Comparison of ENCODE assay signal across 15 cellular contexts in the genomic region with DNA sequence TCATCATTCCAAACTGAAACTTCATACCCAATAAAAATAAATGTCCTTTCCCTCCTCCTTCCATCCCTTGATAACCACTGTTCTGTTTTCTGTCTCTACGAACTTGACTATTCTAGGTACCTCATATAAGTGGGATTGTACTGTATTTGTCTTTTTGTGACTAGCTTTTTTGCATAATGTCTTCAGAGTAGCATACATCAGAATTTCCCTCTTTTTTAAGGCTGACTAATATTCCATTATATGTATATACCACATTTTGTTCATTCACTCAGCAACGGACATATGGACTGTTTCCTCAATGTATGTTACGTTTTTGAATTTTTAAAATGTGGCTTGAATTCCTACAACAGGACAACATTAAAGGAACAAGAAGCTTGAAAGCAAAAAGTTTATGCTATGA. TPM values are rescaled to one million over a fixed set of nuclear protein-coding genes. Genes with fewer than 3 reads are reported as not detected.
DNase-seq lines count a peak whose midpoint lies in the region; TF ChIP-seq lines count a peak whose summit lies in the region.
"Had no signal": no experiment of that assay in that cellular context is flagged by ENCODE, and none has a peak within 500 bp of the region (broad histone marks: within the 10 kb centered on the region; RNA-seq: fewer than 3 reads in every experiment).

No MANE protein-coding gene starts in this region.

- no peak overlapping the region for H2AK5ac ChIP-seq in mesenchymal stem cell (ENCODE audit: low read length, severe bottlenecking)

- POLR2A ChIA-PET in MCF 10A (lab: Yijun Ruan, JAX): interaction anchor here (0.6 to 3.6 kb wide), 8 partner anchors 10 to 485 kb away, joined by 3 to 63 read pairs (median 3); a partner anchor contains a TSS
- POLR2A ChIA-PET in activated CD4-positive, alpha-beta memory T cell treated with anti-CD3 and anti-CD28 coated beads, Interleukin-2, amount 10 ng/mL, durations not matched to agents 7 days and 5 days (lab: Charles Lee): interaction anchor here (1.2 kb wide), 1 partner anchor 75 kb away, joined by 3 read pairs; no protein-coding TSS in a partner anchor

- no peak overlapping the region for H3K4ac ChIP-seq in mesenchymal stem cell (ENCODE audit: low read depth in 1 of 2, low read length in 2 of 2)

- H3K36me3 Mint-ChIP-seq in MCF 10A (ENCODE audit: insufficient read depth, unreplicated experiment): peaks cover 34% of the 10 kb centered on the region
- peaks cover 18% of the 10 kb centered on the region for H3K36me3 Mint-ChIP-seq in activated CD4-positive, alpha-beta memory T cell treated with anti-CD3 and anti-CD28 coated beads, Interleukin-2, amount 10 ng/mL, durations not matched to agents 7 days and 5 days (ENCODE audit: low read depth)
- peaks cover 4% of the 10 kb centered on the region for H3K36me3 Mint-ChIP-seq in type B pancreatic cell

- no TSS peak for BruUV-seq in MCF 10A (replicated peaks; lab: Mats Ljungman, UMichigan)

- H3K27ac ChIP-seq in breast epithelium (no peak overlapping the region), mesenchymal stem cell (ENCODE audit: low read length, poor library complexity, severe bottlenecking) (no peak overlapping the region)

- H3K36me3 ChIP-seq in breast epithelium (no peaks in the 10 kb centered on the region), mesenchymal stem cell (ENCODE audit: control insufficient read depth in 1 of 2, insufficient read depth in 2 of 2, low read depth in 1 of 2, low read length in 2 of 2) (peaks cover 0 to 3% of the 10 kb centered on the region in 2 experiments), HAP-1 (replicated peaks) (no peaks in the 10 kb centered on the region)

- H2BK120ac ChIP-seq in mesenchymal stem cell (ENCODE audit: low read depth, low read length): no peak overlapping the region

- intact Hi-C loops in MCF 10A (cut with micrococcal nuclease) (no loop called here), breast epithelium (cut with DNase I; ENCODE audit: low total_unique reads) (no loop called here)

- H3K79me1 ChIP-seq in mesenchymal stem cell (replicated peaks; ENCODE audit: low read length, poor library complexity, severe bottlenecking): no peaks in the 10 kb centered on the region

- H3K23ac ChIP-seq in mesenchymal stem cell (ENCODE audit: low read length in 2 of 2): no peak overlapping the region

- H3K4me3 ChIP-seq in breast epithelium (no peak overlapping the region), mesenchymal stem cell (ENCODE audit: insufficient read depth in 1 of 2, low read depth in 1 of 2, low read length in 2 of 2) (no peak overlapping the region), HAP-1 (no peak overlapping the region)

- TF ChIP-seq CTCF in MCF 10A (IDR thresholded peaks at IDR 0.05; ENCODE audit: unreplicated experiment): no peak
- TF ChIP-seq CTCF in breast epithelium (IDR thresholded peaks at IDR 0.05): no peak
- no peak for TF ChIP-seq CTCF in type B pancreatic cell (conservative IDR thresholded peaks at IDR 0.05)

- CTCF ChIA-PET in MCF 10A (lab: Yijun Ruan, JAX): interaction anchor here (0.6 to 1.3 kb wide), 2 partner anchors 67 to 116 kb away, joined by 3 to 5 read pairs; a partner anchor contains a TSS
- CTCF ChIA-PET in activated CD4-positive, alpha-beta memory T cell treated with anti-CD3 and anti-CD28 coated beads, Interleukin-2, amount 10 ng/mL, durations not matched to agents 7 days and 5 days (lab: Charles Lee): no interaction called here

- H2BK15ac ChIP-seq in mesenchymal stem cell (ENCODE audit: low read depth, poor library complexity, severe bottlenecking): no peak overlapping the region

- DNase-seq in MCF 10A (ENCODE audit: unreplicated experiment) (no peak), breast epithelium (ENCODE audit: low spot score in 2 of 2) (no peak), mesenchymal stem cell (no peak), type B pancreatic cell (ENCODE audit: extremely low spot score, unreplicated experiment) (no peak), COLO829 (ENCODE audit: low spot score) (no peak), amniotic stem cell (lab: John Stamatoyannopoulos, UW) (no peak), HAP-1 (ENCODE audit: low spot score in 2 of 2) (no peak)
- DNase-seq in activated CD4-positive, alpha-beta memory T cell treated with anti-CD3 and anti-CD28 coated beads, Interleukin-2, amount 10 ng/mL, durations not matched to agents 7 days and 5 days: no peak
- DNase-seq: AML-193; effector memory CD4-positive, alpha-beta T cell; HCEC 1CT; Kasumi-1; NCI-H446 treated with DMSO at 0.1 percent for 48 hours had no signal

- no peak overlapping the region for H2AFZ ChIP-seq in mesenchymal stem cell (ENCODE audit: low read depth, low read length)

- peak overlapping the region; percentile 93 for H3K27ac Mint-ChIP-seq in MCF 10A (ENCODE audit: low read depth, unreplicated experiment)
- peak overlapping the region; percentile 17 for H3K27ac Mint-ChIP-seq in activated CD4-positive, alpha-beta memory T cell treated with anti-CD3 and anti-CD28 coated beads, Interleukin-2, amount 10 ng/mL, durations not matched to agents 7 days and 5 days
- peak overlapping the region; percentile 21 for H3K27ac Mint-ChIP-seq in type B pancreatic cell

- 100% methylated on average over 1 of the region's 3 CpGs for WGBS in mesenchymal stem cell

- no peak for TF ChIP-seq POLR2A in breast epithelium (IDR thresholded peaks at IDR 0.05)

- no peak overlapping the region for H2BK5ac ChIP-seq in mesenchymal stem cell (ENCODE audit: low read depth, low read length, poor library complexity, severe bottlenecking)

- no peak overlapping the region for H3K18ac ChIP-seq in mesenchymal stem cell (ENCODE audit: low read depth in 1 of 2, low read length in 2 of 2)

- H3K4me2 ChIP-seq in mesenchymal stem cell (ENCODE audit: low read length, poor library complexity, severe bottlenecking): no peak overlapping the region

- H3K4me1 ChIP-seq in breast epithelium (peaks cover 0 to 16% of the 10 kb centered on the region in 2 donors), mesenchymal stem cell (ENCODE audit: control insufficient read depth, insufficient read depth, low read depth, low read length) (peaks cover under 1% of the 10 kb centered on the region), HAP-1 (peaks cover 12% of the 10 kb centered on the region; the same call in 1 of the 2 replicates)

- H3K9me3 Mint-ChIP-seq in MCF 10A (ENCODE audit: unreplicated experiment) (no peaks in the 10 kb centered on the region), type B pancreatic cell (no peaks in the 10 kb centered on the region)
- no peaks in the 10 kb centered on the region for H3K9me3 Mint-ChIP-seq in activated CD4-positive, alpha-beta memory T cell treated with anti-CD3 and anti-CD28 coated beads, Interleukin-2, amount 10 ng/mL, durations not matched to agents 7 days and 5 days

- in situ Hi-C loops in HAP-1 (cut with MboI; ENCODE audit: low sequenced_read_pairs): no loop called here

- H4K8ac ChIP-seq in mesenchymal stem cell (ENCODE audit: low read length): no peak overlapping the region

- H3K27me3 Mint-ChIP-seq in MCF 10A (ENCODE audit: insufficient read depth, unreplicated experiment): no peaks in the 10 kb centered on the region
- no peaks in the 10 kb centered on the region for H3K27me3 Mint-ChIP-seq in activated CD4-positive, alpha-beta memory T cell treated with anti-CD3 and anti-CD28 coated beads, Interleukin-2, amount 10 ng/mL, durations not matched to agents 7 days and 5 days
- peaks cover 3% of the 10 kb centered on the region for H3K27me3 Mint-ChIP-seq in type B pancreatic cell

- H3K4me1 Mint-ChIP-seq in MCF 10A (ENCODE audit: insufficient read depth, unreplicated experiment): peaks cover 9% of the 10 kb centered on the region
- H3K4me1 Mint-ChIP-seq in activated CD4-positive, alpha-beta memory T cell treated with anti-CD3 and anti-CD28 coated beads, Interleukin-2, amount 10 ng/mL, durations not matched to agents 7 days and 5 days: peaks cover 23% of the 10 kb centered on the region
- H3K4me1 Mint-ChIP-seq in type B pancreatic cell (ENCODE audit: unreplicated experiment): peaks cover 17% of the 10 kb centered on the region

- peak overlapping the region; percentile 99 for H3K4me3 Mint-ChIP-seq in MCF 10A (ENCODE audit: unreplicated experiment)
- peak overlapping the region; percentile 46 for H3K4me3 Mint-ChIP-seq in activated CD4-positive, alpha-beta memory T cell treated with anti-CD3 and anti-CD28 coated beads, Interleukin-2, amount 10 ng/mL, durations not matched to agents 7 days and 5 days
- H3K4me3 Mint-ChIP-seq in type B pancreatic cell: peak overlapping the region; percentile 60

- H3K27me3 ChIP-seq in breast epithelium (no peaks in the 10 kb centered on the region), mesenchymal stem cell (ENCODE audit: control insufficient read depth in 1 of 2, insufficient read depth in 1 of 2, low read length in 2 of 2) (no peaks in the 10 kb centered on the region), HAP-1 (ENCODE audit: low read depth) (0 out of 2 replicates have a peak, but pooled peaks cover 2% of the 10 kb centered on the region)

- H3K14ac ChIP-seq in mesenchymal stem cell (ENCODE audit: low read length in 2 of 2): no peak overlapping the region

- H3K9ac ChIP-seq in mesenchymal stem cell (ENCODE audit: low read length): peak overlapping the region; percentile 100

- H2BK12ac ChIP-seq in mesenchymal stem cell (ENCODE audit: low read length in 2 of 2): no peak overlapping the region

- H3K9me3 ChIP-seq in breast epithelium (no peaks in the 10 kb centered on the region), mesenchymal stem cell (ENCODE audit: control insufficient read depth, low read length) (no peaks in the 10 kb centered on the region), HAP-1 (no peaks in the 10 kb centered on the region)

- no peak overlapping the region for H4K91ac ChIP-seq in mesenchymal stem cell (ENCODE audit: low read length)

RNA-seq across cellular contexts. Expression of a gene that starts 1.5 kb away (rescaled TPM):
- 78.6 and 88.0 TPM in 2 replicates for total RNA-seq in MCF 10A (2022)
- 10 to 100 TPM; 35.8 to 46.2 (median 36.4) TPM for total RNA-seq in breast epithelium
- total RNA-seq in activated CD4-positive, alpha-beta memory T cell treated with anti-CD3 and anti-CD28 coated beads, Interleukin-2, amount 10 ng/mL, durations not matched to agents 7 days and 5 days: 10 to 100 TPM; 60.1 to 65.3 TPM
- polyA plus RNA-seq in mesenchymal stem cell (2013, experiment 1 of 2): 24.4 TPM
- 22.7 TPM for polyA plus RNA-seq in mesenchymal stem cell (2013, experiment 2 of 2)
- total RNA-seq in type B pancreatic cell (ENCODE audit: low replicate concordance): 56.0 and 63.6 TPM in 2 replicates

RNA-seq across cellular contexts. Expression of a gene that starts 48.8 kb away (rescaled TPM):
- total RNA-seq in MCF 10A (2022) (not detected in 2 replicates), breast epithelium (not detected), type B pancreatic cell (ENCODE audit: low replicate concordance) (1.4 TPM in 1 of 2 replicates, not detected in the other)
- total RNA-seq in activated CD4-positive, alpha-beta memory T cell treated with anti-CD3 and anti-CD28 coated beads, Interleukin-2, amount 10 ng/mL, durations not matched to agents 7 days and 5 days: not detected
- not detected for polyA plus RNA-seq in mesenchymal stem cell (2013, experiment 1 of 2)
- polyA plus RNA-seq in mesenchymal stem cell (2013, experiment 2 of 2): not detected
- total RNA-seq: liver, skeletal muscle tissue had no signal
- polyA plus RNA-seq: liver had no signal

Comparison
In these comparisons a context has a peak if more than half of its experiments do, and no peak if none do; other contexts are left out.
1. H3K27ac Mint-ChIP-seq: peak in every context shown above with its lines; median percentile 93 in MCF 10A; 21 in type B pancreatic cell; 17 in activated CD4-positive, alpha-beta memory T cell treated with anti-CD3 and anti-CD28 coated beads, Interleukin-2, amount 10 ng/mL, durations not matched to agents 7 days and 5 days.
2. H3K4me3 Mint-ChIP-seq: peak in every context shown above with its lines; median percentile 99 in MCF 10A; 60 in type B pancreatic cell; 46 in activated CD4-positive, alpha-beta memory T cell treated with anti-CD3 and anti-CD28 coated beads, Interleukin-2, amount 10 ng/mL, durations not matched to agents 7 days and 5 days.